Comparison of ENCODE assay signal across 8 cellular contexts in the genomic region with DNA sequence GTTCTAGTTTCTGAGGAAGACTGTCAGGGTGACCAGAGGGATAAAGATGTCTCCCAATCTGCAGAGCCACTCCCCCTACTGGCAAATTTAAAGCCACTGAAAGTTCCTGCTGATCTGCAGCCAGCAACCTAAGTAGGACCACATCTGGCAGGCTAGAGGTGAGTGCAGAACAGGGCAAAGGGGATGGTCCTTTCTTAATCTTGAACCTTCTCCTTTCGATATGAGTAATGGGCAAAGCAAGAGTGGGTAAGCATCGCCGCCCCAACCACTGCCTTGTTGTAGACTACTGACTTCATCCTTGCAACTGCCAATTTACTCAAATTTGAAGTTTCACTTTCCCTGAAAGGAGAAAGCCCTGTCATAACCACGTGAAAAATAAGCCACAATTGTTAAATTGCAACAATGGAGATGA. TPM values are rescaled to one million over a fixed set of nuclear protein-coding genes. Genes with fewer than 3 reads are reported as not detected.
DNase-seq lines count a peak whose midpoint lies in the region; ATAC-seq, FAIRE-seq and TF ChIP-seq lines count a peak whose summit lies in the region.

No MANE protein-coding gene starts in this region.

- WGBS in right cardiac atrium, result 81% methylated on average over 4 of the region's 4 CpGs
- 75 to 80% (median 76%) methylated on average over 4 of the region's 4 CpGs for WGBS in ovary, 3 donors

- H3K36me3 Mint-ChIP-seq in T-helper 1 cell treated with Interleukin-12 subunit alpha and Interleukin-12 subunit beta and Interleukin-4 antibody, amounts not matched to agents 30 μg/mL and 1 μg/mL, for 36 hours (ENCODE audit: low read depth), result no peaks in the 10 kb centered on the region

- ATAC-seq in HG03108 (IDR thresholded peaks at IDR 0.05; ENCODE audit: unreplicated experiment) (peak; percentile 99), left lobe of liver (peak; percentile 15), right cardiac atrium (no peak)

- H3K4me1 Mint-ChIP-seq in T-helper 1 cell treated with Interleukin-12 subunit alpha and Interleukin-12 subunit beta and Interleukin-4 antibody, amounts not matched to agents 30 μg/mL and 1 μg/mL, for 36 hours (ENCODE audit: low read depth), result peaks cover 11% of the 10 kb centered on the region

- H3K4me3 ChIP-seq in right cardiac atrium (ENCODE audit: low read length) (no peak overlapping the region), ovary (no peak overlapping the region)

- no peaks in the 10 kb centered on the region for H3K9me3 Mint-ChIP-seq in T-helper 1 cell treated with Interleukin-12 subunit alpha and Interleukin-12 subunit beta and Interleukin-4 antibody, amounts not matched to agents 30 μg/mL and 1 μg/mL, for 36 hours

- TF ChIP-seq EP300 in ovary (IDR thresholded peaks at IDR 0.05), result no peak

- H3K4me1 ChIP-seq in right cardiac atrium (ENCODE audit: control insufficient read depth, insufficient read depth, low read length), result no peaks in the 10 kb centered on the region
- no peaks in the 10 kb centered on the region for H3K4me1 ChIP-seq in ovary (ENCODE audit: insufficient read depth)

- TF ChIP-seq POLR2A in ovary (IDR thresholded peaks at IDR 0.05), result no peak

- DNase-seq in D721Med (ENCODE audit: insufficient read length, low spot score) (no peak), GM19239 (ENCODE audit: insufficient read length, low spot score) (peak; percentile 67), left lobe of liver (ENCODE audit: low spot score) (no peak), right cardiac atrium (no peak), ovary (no peak), NCI-H1436 (lab: John Stamatoyannopoulos, UW) (no peak)

- intact Hi-C loops in right cardiac atrium (cut with DNase I), result no loop called here
- intact Hi-C loops in ovary (cut with DNase I), result no loop called here

- H3K27ac ChIP-seq in right cardiac atrium (ENCODE audit: low read length) (no peak overlapping the region), ovary (no peak overlapping the region)

- no peak for FAIRE-seq in D721Med (lab: Jason Lieb, UNC)
- FAIRE-seq in GM19239 (lab: Jason Lieb, UNC), result peak; percentile 100

- H3K27me3 Mint-ChIP-seq in T-helper 1 cell treated with Interleukin-12 subunit alpha and Interleukin-12 subunit beta and Interleukin-4 antibody, amounts not matched to agents 30 μg/mL and 1 μg/mL, for 36 hours (ENCODE audit: low read depth), result peaks cover 22% of the 10 kb centered on the region

- H3K27ac Mint-ChIP-seq in T-helper 1 cell treated with Interleukin-12 subunit alpha and Interleukin-12 subunit beta and Interleukin-4 antibody, amounts not matched to agents 30 μg/mL and 1 μg/mL, for 36 hours, result peak overlapping the region; percentile 21

- H3K27me3 ChIP-seq in right cardiac atrium (ENCODE audit: control insufficient read depth, insufficient read depth) (no peaks in the 10 kb centered on the region), ovary (no peaks in the 10 kb centered on the region)

- peak; percentile 29 for TF ChIP-seq CTCF in D721Med (IDR thresholded peaks at IDR 0.05; ENCODE audit: insufficient read depth, missing control alignments)
- TF ChIP-seq CTCF in ovary (IDR thresholded peaks at IDR 0.05), result no peak

- no peaks in the 10 kb centered on the region for H3K36me3 ChIP-seq in ovary

- H3K4me3 Mint-ChIP-seq in T-helper 1 cell treated with Interleukin-12 subunit alpha and Interleukin-12 subunit beta and Interleukin-4 antibody, amounts not matched to agents 30 μg/mL and 1 μg/mL, for 36 hours, result no peak overlapping the region

- H3K9me3 ChIP-seq in right cardiac atrium (ENCODE audit: control insufficient read depth, low read length) (no peaks in the 10 kb centered on the region), ovary (no peaks in the 10 kb centered on the region)

RNA-seq across cellular contexts. Expression of a gene that starts 30.7 kb away (rescaled TPM):
- total RNA-seq in left lobe of liver, result 0.65 TPM
- total RNA-seq in right cardiac atrium, result 1 to 10 TPM; 1.6 to 3.6 (median 2.2) TPM
- polyA plus RNA-seq in right cardiac atrium, result 0.18 TPM
- 1 to 10 TPM in 3 of 7 donors, under 1 TPM in 4; 0.12 to 3.7 (median 1.00) TPM for total RNA-seq in ovary
- 1 to 10 TPM in 1 of 2 donors, under 1 TPM in 1; 0.84 to 8.2 TPM for polyA plus RNA-seq in ovary

RNA-seq across cellular contexts. Expression of a gene that starts 56.9 kb away (rescaled TPM):
- total RNA-seq in left lobe of liver, result 0.05 TPM
- 1 to 10 TPM; 1.7 to 3.8 (median 2.3) TPM for total RNA-seq in right cardiac atrium
- 1.00 TPM for polyA plus RNA-seq in right cardiac atrium
- total RNA-seq in ovary, result 1 to 10 TPM in 3 of 7 donors, under 1 TPM in 4; 0.24 to 1.6 (median 0.99) TPM
- 10 to 100 TPM in 1 of 2 donors, under 1 TPM in 1; 0.24 to 16.9 TPM for polyA plus RNA-seq in ovary

Comparison
In these comparisons a context has a peak if more than half of its experiments do, and no peak if none do; other contexts are left out.
1. ATAC-seq: peak in HG03108 (single experiment) and left lobe of liver (single experiment); none in right cardiac atrium (0 of 2).